Comparison of ENCODE assay signal across 10 cellular contexts in genomic region chr17:83200746-83201145, GRCh38.
DNase-seq lines count a peak whose midpoint lies in the region; ATAC-seq, FAIRE-seq and TF ChIP-seq lines count a peak whose summit lies in the region.
"Had no signal": no experiment of that assay in that cellular context is flagged by ENCODE, and none has a peak within 500 bp of the region (broad histone marks: within the 10 kb centered on the region; RNA-seq: fewer than 3 reads in every experiment).

No MANE protein-coding gene starts in this region.

- no peak for FAIRE-seq in pancreas (lab: Jason Lieb, UNC)
- FAIRE-seq: islet of Langerhans had no signal

- peak overlapping the region; percentile 80 to 100 (median 93) for H3K27ac ChIP-seq in BLaER1 treated with 17β-estradiol and CSF1 and Interleukin-3, amounts not matched to agents 10 nM and 100 nM
- H3K27ac ChIP-seq in SK-N-MC (0 out of 2 replicates have a peak overlapping the region, but pooled peaks have one; percentile 42), pancreas (peak overlapping the region in 3 of 4 donors; percentile 10 to 73 (median 55))

- no peak overlapping the region for H3K27ac Mint-ChIP-seq in glutamatergic neuron (ENCODE audit: unreplicated experiment)

- TF ChIP-seq CTCF in glutamatergic neuron (IDR thresholded peaks at IDR 0.05; ENCODE audit: partially characterized antibody, unreplicated experiment) = no peak
- TF ChIP-seq CTCF in pancreas (IDR thresholded peaks at IDR 0.05) = no peak

- WGBS in pancreas, 2 donors = 56 to 70% methylated on average over 4 of the region's 4 CpGs

- H3K36me3 ChIP-seq in BLaER1 treated with 17β-estradiol and CSF1 and Interleukin-3, amounts not matched to agents 10 nM and 100 nM = no peaks in the 10 kb centered on the region
- no peaks in the 10 kb centered on the region for H3K36me3 ChIP-seq in SK-N-MC (ENCODE audit: insufficient read depth, low read length)
- no peaks in the 10 kb centered on the region for H3K36me3 ChIP-seq in pancreas

- H3K4me2 ChIP-seq in BLaER1 treated with 17β-estradiol and CSF1 and Interleukin-3, amounts not matched to agents 10 nM and 100 nM = peak overlapping the region; percentile 95 to 100 (median 98)

- H3K9me3 ChIP-seq in BLaER1 treated with 17β-estradiol and CSF1 and Interleukin-3, amounts not matched to agents 10 nM and 100 nM (replicated peaks in 1 of 11) = no peaks in the 10 kb centered on the region
- no peaks in the 10 kb centered on the region for H3K9me3 ChIP-seq in SK-N-MC (ENCODE audit: low read depth, low read length)
- no peaks in the 10 kb centered on the region for H3K9me3 ChIP-seq in pancreas

- peak overlapping the region in 3 of 10 experiments; percentile 35 to 57 (median 50); a peak in 5 of 20 replicates for H3K4me3 ChIP-seq in BLaER1 treated with 17β-estradiol and CSF1 and Interleukin-3, amounts not matched to agents 10 nM and 100 nM
- H3K4me3 ChIP-seq in SK-N-MC (no peak overlapping the region), pancreas (no peak overlapping the region)

- ATAC-seq in pancreas (no peak), GM18858 (IDR thresholded peaks at IDR 0.05; ENCODE audit: unreplicated experiment) (no peak), GM21381 (IDR thresholded peaks at IDR 0.05; ENCODE audit: unreplicated experiment) (no peak)

- H3K9me3 Mint-ChIP-seq in glutamatergic neuron (ENCODE audit: unreplicated experiment) = peaks cover 12% of the 10 kb centered on the region

- H3K4me1 ChIP-seq in BLaER1 treated with 17β-estradiol and CSF1 and Interleukin-3, amounts not matched to agents 10 nM and 100 nM = peaks cover 86 to 93% (median 92%) of the 10 kb centered on the region in 10 experiments
- no peaks in the 10 kb centered on the region for H3K4me1 ChIP-seq in pancreas

- H3K4me3 Mint-ChIP-seq in glutamatergic neuron (ENCODE audit: unreplicated experiment) = no peak overlapping the region

- H4K20me1 ChIP-seq in BLaER1 treated with 17β-estradiol and CSF1 and Interleukin-3, amounts not matched to agents 10 nM and 100 nM = no peaks in the 10 kb centered on the region

- intact Hi-C loops in pancreas (cut with DNase I) = no loop called here

- H3K27me3 ChIP-seq in BLaER1 treated with 17β-estradiol and CSF1 and Interleukin-3, amounts not matched to agents 10 nM and 100 nM = 0 out of 22 replicates have a peak, but pooled peaks cover 0 to 3% (median 0%) of the 10 kb centered on the region in 11 experiments
- no peaks in the 10 kb centered on the region for H3K27me3 ChIP-seq in pancreas

- H3K27me3 Mint-ChIP-seq in glutamatergic neuron (ENCODE audit: unreplicated experiment) = peaks cover 3% of the 10 kb centered on the region

- H3K4me1 Mint-ChIP-seq in glutamatergic neuron (ENCODE audit: low read depth, unreplicated experiment) = no peaks in the 10 kb centered on the region

- H3K36me3 Mint-ChIP-seq in glutamatergic neuron (ENCODE audit: unreplicated experiment) = peaks cover 12% of the 10 kb centered on the region

- peak overlapping the region; percentile 61 to 96 (median 80) for H3K9ac ChIP-seq in BLaER1 treated with 17β-estradiol and CSF1 and Interleukin-3, amounts not matched to agents 10 nM and 100 nM
- H3K9ac ChIP-seq in SK-N-MC (ENCODE audit: insufficient read length) = no peak overlapping the region

- no peak for DNase-seq in SK-N-MC (ENCODE audit: low read depth, low spot score)
- peak; percentile 8 for DNase-seq in glutamatergic neuron
- peak in 3 of 6 donors; percentile 14 to 50 (median 30) for DNase-seq in pancreas
- no peak for DNase-seq in islet precursor cell
- DNase-seq in 8988T = no peak
- DNase-seq: NCI-H446 had no signal

Comparison
In these comparisons a context has a peak if more than half of its experiments do, and no peak if none do; other contexts are left out.
1. H3K27ac ChIP-seq: peak in every context shown above with its lines; median percentile 93 in BLaER1 treated with 17β-estradiol and CSF1 and Interleukin-3, amounts not matched to agents 10 nM and 100 nM; 55 in pancreas; 42 in SK-N-MC.